In genomic region chr9:98811051-98811650, GRCh38 we compare ENCODE assay signal across 11 cellular contexts. TPM values are rescaled to one million over a fixed set of nuclear protein-coding genes. Genes with fewer than 3 reads are reported as not detected.
DNase-seq lines count a peak whose midpoint lies in the region; ATAC-seq and TF ChIP-seq lines count a peak whose summit lies in the region.
"Had no signal": no experiment of that assay in that cellular context is flagged by ENCODE, and none has a peak within 500 bp of the region (broad histone marks: within the 10 kb centered on the region; RNA-seq: fewer than 3 reads in every experiment).

No MANE protein-coding gene starts in this region.

- DNase-seq in activated naive CD4-positive, alpha-beta T cell treated with anti-CD3 and anti-CD28 coated beads, Interleukin-2, amount 50 U/mL, for 72 hours (ENCODE audit: low spot score in 2 of 2) = no peak
- no peak for DNase-seq in activated naive CD4-positive, alpha-beta T cell treated with anti-CD3 and anti-CD28 coated beads, Interleukin-2, amount 10 ng/mL, durations not matched to agents 7 days and 5 days
- DNase-seq in T1000 (lab: John Stamatoyannopoulos, UW) (peak; percentile 7), fibroblast of villous mesenchyme (ENCODE audit: low read depth) (peak; percentile 82), upper lobe of right lung (no peak), 8988T (no peak), NCI-H2029 (lab: John Stamatoyannopoulos, UW) (no peak), H7 (no peak)
- DNase-seq: SHP77 had no signal

- ATAC-seq in activated naive CD4-positive, alpha-beta T cell treated with anti-CD3 and anti-CD28 coated beads, Interleukin-2, amount 50 U/mL, for 72 hours = peak; percentile 61 to 67
- ATAC-seq in upper lobe of right lung = peak; percentile 7

- peaks cover 5 to 9% of the 10 kb centered on the region in 2 donors for H3K36me3 Mint-ChIP-seq in activated naive CD4-positive, alpha-beta T cell treated with anti-CD3 and anti-CD28 coated beads, Interleukin-2, amount 50 U/mL, for 72 hours
- H3K36me3 Mint-ChIP-seq in activated naive CD4-positive, alpha-beta T cell treated with anti-CD3 and anti-CD28 coated beads, Interleukin-2, amount 10 ng/mL, durations not matched to agents 7 days and 5 days = no peaks in the 10 kb centered on the region

- TF ChIP-seq CTCF in fibroblast of villous mesenchyme (IDR thresholded peaks at IDR 0.05; ENCODE audit: insufficient read depth, low read depth, low read length) (no peak), upper lobe of right lung (IDR thresholded peaks at IDR 0.05) (no peak)

- H3K4me1 ChIP-seq in upper lobe of right lung = peaks cover 21% of the 10 kb centered on the region

- peaks cover 24% of the 10 kb centered on the region for H3K4me1 Mint-ChIP-seq in activated naive CD4-positive, alpha-beta T cell treated with anti-CD3 and anti-CD28 coated beads, Interleukin-2, amount 10 ng/mL, durations not matched to agents 7 days and 5 days

- CTCF ChIA-PET in activated naive CD4-positive, alpha-beta T cell treated with anti-CD3 and anti-CD28 coated beads, Interleukin-2, amount 10 ng/mL, durations not matched to agents 7 days and 5 days (lab: Charles Lee) = no interaction called here

- H3K27me3 ChIP-seq in upper lobe of right lung (no peaks in the 10 kb centered on the region), H7 (ENCODE audit: control insufficient read depth, insufficient read depth, low read length) (peaks cover 20% of the 10 kb centered on the region)

- H3K4me3 ChIP-seq in fibroblast of villous mesenchyme (ENCODE audit: low read depth, low read length) (no peak overlapping the region), upper lobe of right lung (no peak overlapping the region), H7 (ENCODE audit: insufficient read depth, low read depth, low read length) (no peak overlapping the region)

- H3K27ac ChIP-seq in upper lobe of right lung = no peak overlapping the region
- H3K27ac ChIP-seq: C4-2B, parathyroid adenoma had no signal

- peaks cover 0 to 8% of the 10 kb centered on the region in 2 donors for H3K9me3 Mint-ChIP-seq in activated naive CD4-positive, alpha-beta T cell treated with anti-CD3 and anti-CD28 coated beads, Interleukin-2, amount 50 U/mL, for 72 hours
- no peaks in the 10 kb centered on the region for H3K9me3 Mint-ChIP-seq in activated naive CD4-positive, alpha-beta T cell treated with anti-CD3 and anti-CD28 coated beads, Interleukin-2, amount 10 ng/mL, durations not matched to agents 7 days and 5 days

- H3K36me3 ChIP-seq in upper lobe of right lung (no peaks in the 10 kb centered on the region), H7 (replicated peaks; ENCODE audit: control insufficient read depth, insufficient read depth, low read length) (no peaks in the 10 kb centered on the region)

- intact Hi-C loops in upper lobe of right lung (cut with DNase I) = no loop called here

- H3K4me3 Mint-ChIP-seq in activated naive CD4-positive, alpha-beta T cell treated with anti-CD3 and anti-CD28 coated beads, Interleukin-2, amount 10 ng/mL, durations not matched to agents 7 days and 5 days = no peak overlapping the region

- peaks cover 24% of the 10 kb centered on the region for H3K27me3 Mint-ChIP-seq in activated naive CD4-positive, alpha-beta T cell treated with anti-CD3 and anti-CD28 coated beads, Interleukin-2, amount 10 ng/mL, durations not matched to agents 7 days and 5 days

- H3K27ac Mint-ChIP-seq in activated naive CD4-positive, alpha-beta T cell treated with anti-CD3 and anti-CD28 coated beads, Interleukin-2, amount 50 U/mL, for 72 hours = no peak overlapping the region
- H3K27ac Mint-ChIP-seq in activated naive CD4-positive, alpha-beta T cell treated with anti-CD3 and anti-CD28 coated beads, Interleukin-2, amount 10 ng/mL, durations not matched to agents 7 days and 5 days = no peak overlapping the region

- no peaks in the 10 kb centered on the region for H3K9me3 ChIP-seq in upper lobe of right lung

RNA-seq across cellular contexts. Expression of gene GALNT12, which starts 3.7 kb away (rescaled TPM):
- 10 to 100 TPM in 1 of 2 donors, 1 to 10 TPM in 1; 8.1 to 12.0 TPM for total RNA-seq in activated naive CD4-positive, alpha-beta T cell treated with anti-CD3 and anti-CD28 coated beads, Interleukin-2, amount 50 U/mL, for 72 hours
- 1.3 and 4.5 TPM in 2 replicates for total RNA-seq in fibroblast of villous mesenchyme
- 28.3 TPM for total RNA-seq in upper lobe of right lung
- total RNA-seq in H7 (2014; rRNA removed; shearing (Covaris generic)) = 10.6 and 11.4 TPM in 2 replicates

RNA-seq across cellular contexts. Expression of gene ANKS6, which starts 14.8 kb away (rescaled TPM):
- 10 to 100 TPM in 1 of 2 donors, 1 to 10 TPM in 1; 9.8 to 18.6 TPM for total RNA-seq in activated naive CD4-positive, alpha-beta T cell treated with anti-CD3 and anti-CD28 coated beads, Interleukin-2, amount 50 U/mL, for 72 hours
- total RNA-seq in fibroblast of villous mesenchyme = 6.9 and 16.4 TPM in 2 replicates
- 26.7 TPM for total RNA-seq in upper lobe of right lung
- 51.0 and 55.8 TPM in 2 replicates for total RNA-seq in H7 (2014; rRNA removed; shearing (Covaris generic))

Comparison
In these comparisons a context has a peak if more than half of its experiments do, and no peak if none do; other contexts are left out.
1. DNase-seq: peak in T1000 (single experiment) and fibroblast of villous mesenchyme (single experiment); none in activated naive CD4-positive, alpha-beta T cell treated with anti-CD3 and anti-CD28 coated beads, Interleukin-2, amount 50 U/mL, for 72 hours (0 of 2), activated naive CD4-positive, alpha-beta T cell treated with anti-CD3 and anti-CD28 coated beads, Interleukin-2, amount 10 ng/mL, durations not matched to agents 7 days and 5 days (single experiment), upper lobe of right lung (single experiment), 8988T (single experiment), NCI-H2029 (single experiment) and H7 (single experiment).